14 cellular contexts compared by ENCODE assay signal in genomic region chr10:24009736-24010135, GRCh38.
DNase-seq lines count a peak whose midpoint lies in the region; ATAC-seq and TF ChIP-seq lines count a peak whose summit lies in the region.
"Had no signal": no experiment of that assay in that cellular context is flagged by ENCODE, and none has a peak within 500 bp of the region (broad histone marks: within the 10 kb centered on the region; RNA-seq: fewer than 3 reads in every experiment).

No MANE protein-coding gene starts in this region.

- H3K27ac ChIP-seq in cardiac muscle cell (peak overlapping the region; percentile 91), mesodermal cell (ENCODE audit: low read depth, low read length, severe bottlenecking) (peak overlapping the region; percentile 84)
- H3K27ac ChIP-seq: 22Rv1, HL-60 had no signal

- H3K9me3 ChIP-seq in cardiac muscle cell (ENCODE audit: low read depth), result no peaks in the 10 kb centered on the region
- H3K9me3 ChIP-seq in mesodermal cell (ENCODE audit: control insufficient read depth, low read length), result no peaks in the 10 kb centered on the region

- no peak for DNase-seq in cardiac muscle cell (ENCODE audit: low read depth in 1 of 2, low spot score in 1 of 2)
- no peak for DNase-seq in left cardiac atrium
- DNase-seq in non-pigmented ciliary epithelial cell (ENCODE audit: low read depth), result peak; percentile 9
- no peak for DNase-seq in HUDEP-2 (lab: John Stamatoyannopoulos, UW; ENCODE audit: unreplicated experiment in 76 of 76)
- DNase-seq in ecto neural progenitor cell (ENCODE audit: low spot score), result no peak
- no peak for DNase-seq in NCI-H1436 (lab: John Stamatoyannopoulos, UW)
- DNase-seq: CD8-positive, alpha-beta T cell; DMS53; IMR-90 had no signal

- TF ChIP-seq CTCF in cardiac muscle cell (IDR thresholded peaks at IDR 0.05; ENCODE audit: low read depth, low read length), result no peak

- H3K36me3 ChIP-seq in cardiac muscle cell (no peaks in the 10 kb centered on the region), mesodermal cell (ENCODE audit: control insufficient read depth, insufficient read depth, low read length) (no peaks in the 10 kb centered on the region)

- whole genome bisulfite sequencing in mesodermal cell (ENCODE audit: insufficient coverage in 2 of 2), 2 experiments, result no CpG with 5 or more reads among the region's 1 CpG

- ATAC-seq in left cardiac atrium (no peak), GM18505 (IDR thresholded peaks at IDR 0.05; ENCODE audit: unreplicated experiment) (no peak)
- ATAC-seq: CD8-positive, alpha-beta T cell; HCT116 had no signal

- no peak for TF ChIP-seq POLR2A in GM18505 (IDR thresholded peaks at IDR 0.05; ENCODE audit: borderline replicate concordance, extremely low read depth, insufficient read depth, insufficient read length)

- H3K4me3 ChIP-seq in cardiac muscle cell (no peak overlapping the region), mesodermal cell (ENCODE audit: extremely low read depth, insufficient read depth, low read length, poor library complexity, severe bottlenecking) (no peak overlapping the region)

- H3K27me3 ChIP-seq in cardiac muscle cell, result no peaks in the 10 kb centered on the region

- H3K4me1 ChIP-seq in cardiac muscle cell (ENCODE audit: low read depth), result peaks cover 14% of the 10 kb centered on the region
- H3K4me1 ChIP-seq in mesodermal cell (ENCODE audit: control insufficient read depth, insufficient read depth, low read length, poor library complexity, severe bottlenecking), result peaks cover 23% of the 10 kb centered on the region

- intact Hi-C loops in left cardiac atrium (cut with DNase I), result no loop called here
